12 cellular contexts compared by ENCODE assay signal in the genomic region with DNA sequence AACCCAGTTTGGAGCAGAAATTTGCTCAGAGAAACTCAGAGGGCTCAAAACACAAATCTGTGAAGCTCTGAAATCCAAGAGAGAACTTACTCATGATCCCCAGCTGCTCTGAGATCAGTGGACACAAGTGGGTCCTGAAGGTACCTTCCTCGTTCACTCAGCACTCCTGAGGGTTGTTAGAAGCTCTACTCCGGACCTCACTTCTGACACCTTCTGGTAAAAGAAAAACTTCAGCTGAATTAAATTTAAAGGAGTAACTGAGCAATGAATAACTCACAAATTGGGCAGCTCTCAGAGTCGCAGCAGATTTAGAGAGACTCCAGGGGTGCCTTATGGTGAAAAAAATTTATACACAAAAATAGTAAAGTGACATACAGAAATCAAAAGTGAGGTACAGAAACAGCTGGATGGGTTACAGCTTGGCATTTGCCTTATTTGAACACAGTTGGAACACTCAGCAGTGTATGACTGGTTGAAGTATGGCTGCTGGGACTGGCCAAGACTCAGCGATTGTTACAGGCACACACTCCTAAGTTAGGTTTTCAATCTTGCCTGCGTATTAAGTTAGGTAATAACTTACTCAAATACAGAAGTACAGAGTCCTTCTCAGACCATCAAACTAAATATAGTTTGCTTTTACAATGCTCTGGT. TPM values are rescaled to one million over a fixed set of nuclear protein-coding genes. Genes with fewer than 3 reads are reported as not detected.
DNase-seq lines count a peak whose midpoint lies in the region; ATAC-seq and TF ChIP-seq lines count a peak whose summit lies in the region.
"Had no signal": no experiment of that assay in that cellular context is flagged by ENCODE, and none has a peak within 500 bp of the region (broad histone marks: within the 10 kb centered on the region; RNA-seq: fewer than 3 reads in every experiment).

No MANE protein-coding gene starts in this region.

- TF ChIP-seq CTCF in epithelial cell of esophagus (IDR thresholded peaks at IDR 0.05; ENCODE audit: insufficient read depth, low read depth, low read length, missing control alignments): peak; percentile 38

- H3K36me3 Mint-ChIP-seq in activated CD8-positive, alpha-beta memory T cell treated with anti-CD3 and anti-CD28 coated beads, Interleukin-2, amount 10 ng/mL, durations not matched to agents 7 days and 5 days: peaks cover 2% of the 10 kb centered on the region
- H3K36me3 Mint-ChIP-seq in stimulated activated naive B cell treated with anti-CD40 and anti-IgM and Interleukin-4, amounts not matched to agents 10 μg/mL and 1 μg/mL and 100 μg/mL, for 72 hours: peaks cover 0 to 2% of the 10 kb centered on the region in 2 donors
- H3K36me3 Mint-ChIP-seq in natural killer cell treated with Interleukin-12 subunit alpha and Interleukin-12 subunit beta and Interleukin-15 and Interleukin-18, amount 100 ng/mL, for 72 hours: no peaks in the 10 kb centered on the region
- H3K36me3 Mint-ChIP-seq: naive B cell had no signal

- DNase-seq in activated CD8-positive, alpha-beta memory T cell treated with anti-CD3 and anti-CD28 coated beads, Interleukin-2, amount 10 ng/mL, durations not matched to agents 7 days and 5 days: no peak
- DNase-seq in activated CD8-positive, alpha-beta memory T cell treated with anti-CD3 and anti-CD28 coated beads, Interleukin-2, amount 50 U/mL, for 48 hours: no peak
- peak; percentile 23 for DNase-seq in NCI-H69 (lab: John Stamatoyannopoulos, UW)
- peak; percentile 45 for DNase-seq in epithelial cell of esophagus (ENCODE audit: low read depth)
- DNase-seq in stimulated activated naive B cell treated with anti-CD40 and anti-IgM and Interleukin-4, amounts not matched to agents 10 μg/mL and 1 μg/mL and 100 μg/mL, for 72 hours: no peak
- no peak for DNase-seq in natural killer cell treated with Interleukin-12 subunit alpha and Interleukin-12 subunit beta and Interleukin-15 and Interleukin-18, amount 100 ng/mL, for 72 hours (ENCODE audit: low spot score)
- no peak for DNase-seq in NCI-H2081 (lab: John Stamatoyannopoulos, UW)
- no peak for DNase-seq in NCI-H748 (lab: John Stamatoyannopoulos, UW; ENCODE audit: unreplicated experiment)
- DNase-seq: caudate nucleus, naive B cell had no signal

- H3K27ac Mint-ChIP-seq in activated CD8-positive, alpha-beta memory T cell treated with anti-CD3 and anti-CD28 coated beads, Interleukin-2, amount 10 ng/mL, durations not matched to agents 7 days and 5 days: no peak overlapping the region
- H3K27ac Mint-ChIP-seq in stimulated activated naive B cell treated with anti-CD40 and anti-IgM and Interleukin-4, amounts not matched to agents 10 μg/mL and 1 μg/mL and 100 μg/mL, for 72 hours: no peak overlapping the region
- no peak overlapping the region for H3K27ac Mint-ChIP-seq in natural killer cell treated with Interleukin-12 subunit alpha and Interleukin-12 subunit beta and Interleukin-15 and Interleukin-18, amount 100 ng/mL, for 72 hours

- peak; percentile 36 for ATAC-seq in activated CD8-positive, alpha-beta memory T cell treated with anti-CD3 and anti-CD28 coated beads, Interleukin-2, amount 10 ng/mL, durations not matched to agents 7 days and 5 days
- peak; percentile 39 to 51 for ATAC-seq in stimulated activated naive B cell treated with anti-CD40 and anti-IgM and Interleukin-4, amounts not matched to agents 10 μg/mL and 1 μg/mL and 100 μg/mL, for 72 hours (replicated peaks)
- no peak for ATAC-seq in natural killer cell treated with Interleukin-12 subunit alpha and Interleukin-12 subunit beta and Interleukin-15 and Interleukin-18, amount 100 ng/mL, for 72 hours

- H3K9me3 Mint-ChIP-seq in activated CD8-positive, alpha-beta memory T cell treated with anti-CD3 and anti-CD28 coated beads, Interleukin-2, amount 10 ng/mL, durations not matched to agents 7 days and 5 days (ENCODE audit: low read depth): no peaks in the 10 kb centered on the region
- H3K9me3 Mint-ChIP-seq in stimulated activated naive B cell treated with anti-CD40 and anti-IgM and Interleukin-4, amounts not matched to agents 10 μg/mL and 1 μg/mL and 100 μg/mL, for 72 hours: peaks cover 4 to 6% of the 10 kb centered on the region in 2 donors
- no peaks in the 10 kb centered on the region for H3K9me3 Mint-ChIP-seq in natural killer cell treated with Interleukin-12 subunit alpha and Interleukin-12 subunit beta and Interleukin-15 and Interleukin-18, amount 100 ng/mL, for 72 hours

- peaks cover 13% of the 10 kb centered on the region for H3K4me1 Mint-ChIP-seq in activated CD8-positive, alpha-beta memory T cell treated with anti-CD3 and anti-CD28 coated beads, Interleukin-2, amount 10 ng/mL, durations not matched to agents 7 days and 5 days
- H3K4me1 Mint-ChIP-seq in stimulated activated naive B cell treated with anti-CD40 and anti-IgM and Interleukin-4, amounts not matched to agents 10 μg/mL and 1 μg/mL and 100 μg/mL, for 72 hours: peaks cover 0 to 6% of the 10 kb centered on the region in 2 donors
- H3K4me1 Mint-ChIP-seq in natural killer cell treated with Interleukin-12 subunit alpha and Interleukin-12 subunit beta and Interleukin-15 and Interleukin-18, amount 100 ng/mL, for 72 hours (ENCODE audit: low read depth in 2 of 2): no peaks in the 10 kb centered on the region

- no peak overlapping the region for H3K4me3 Mint-ChIP-seq in activated CD8-positive, alpha-beta memory T cell treated with anti-CD3 and anti-CD28 coated beads, Interleukin-2, amount 10 ng/mL, durations not matched to agents 7 days and 5 days
- no peak overlapping the region for H3K4me3 Mint-ChIP-seq in stimulated activated naive B cell treated with anti-CD40 and anti-IgM and Interleukin-4, amounts not matched to agents 10 μg/mL and 1 μg/mL and 100 μg/mL, for 72 hours
- H3K4me3 Mint-ChIP-seq in natural killer cell treated with Interleukin-12 subunit alpha and Interleukin-12 subunit beta and Interleukin-15 and Interleukin-18, amount 100 ng/mL, for 72 hours: no peak overlapping the region
- H3K4me3 Mint-ChIP-seq: naive B cell had no signal

- H3K27me3 Mint-ChIP-seq in activated CD8-positive, alpha-beta memory T cell treated with anti-CD3 and anti-CD28 coated beads, Interleukin-2, amount 10 ng/mL, durations not matched to agents 7 days and 5 days: no peaks in the 10 kb centered on the region
- no peaks in the 10 kb centered on the region for H3K27me3 Mint-ChIP-seq in stimulated activated naive B cell treated with anti-CD40 and anti-IgM and Interleukin-4, amounts not matched to agents 10 μg/mL and 1 μg/mL and 100 μg/mL, for 72 hours
- no peaks in the 10 kb centered on the region for H3K27me3 Mint-ChIP-seq in natural killer cell treated with Interleukin-12 subunit alpha and Interleukin-12 subunit beta and Interleukin-15 and Interleukin-18, amount 100 ng/mL, for 72 hours
- H3K27me3 Mint-ChIP-seq: naive B cell had no signal

- H3K4me3 ChIP-seq in epithelial cell of esophagus (ENCODE audit: low read length): no peak overlapping the region
- H3K4me3 ChIP-seq: BLaER1 treated with 17β-estradiol and CSF1 and Interleukin-3, amounts not matched to agents 10 nM and 100 nM; SJSA1 had no signal

- CTCF ChIA-PET in activated CD8-positive, alpha-beta memory T cell treated with anti-CD3 and anti-CD28 coated beads, Interleukin-2, amount 10 ng/mL, durations not matched to agents 7 days and 5 days (lab: Charles Lee): no interaction called here

RNA-seq across cellular contexts. Expression of a gene that starts 32.5 kb away (rescaled TPM):
- not detected for total RNA-seq in activated CD8-positive, alpha-beta memory T cell treated with anti-CD3 and anti-CD28 coated beads, Interleukin-2, amount 10 ng/mL, durations not matched to agents 7 days and 5 days
- total RNA-seq in natural killer cell treated with Interleukin-12 subunit alpha and Interleukin-12 subunit beta and Interleukin-15 and Interleukin-18, amount 100 ng/mL, for 72 hours: not detected
- total RNA-seq: SJSA1 had no signal

RNA-seq across cellular contexts. Expression of a gene that starts 40.8 kb away (rescaled TPM):
- total RNA-seq in activated CD8-positive, alpha-beta memory T cell treated with anti-CD3 and anti-CD28 coated beads, Interleukin-2, amount 10 ng/mL, durations not matched to agents 7 days and 5 days: 1 to 10 TPM; 2.1 to 4.0 TPM
- total RNA-seq in natural killer cell treated with Interleukin-12 subunit alpha and Interleukin-12 subunit beta and Interleukin-15 and Interleukin-18, amount 100 ng/mL, for 72 hours: under 1 TPM in 1 of 2 donors, not detected in 1; 0.40 TPM
- total RNA-seq: SJSA1 had no signal

Comparison
In these comparisons a context has a peak if more than half of its experiments do, and no peak if none do; other contexts are left out.
1. ATAC-seq: peak in activated CD8-positive, alpha-beta memory T cell treated with anti-CD3 and anti-CD28 coated beads, Interleukin-2, amount 10 ng/mL, durations not matched to agents 7 days and 5 days (single experiment) and stimulated activated naive B cell treated with anti-CD40 and anti-IgM and Interleukin-4, amounts not matched to agents 10 μg/mL and 1 μg/mL and 100 μg/mL, for 72 hours (2 of 2); none in natural killer cell treated with Interleukin-12 subunit alpha and Interleukin-12 subunit beta and Interleukin-15 and Interleukin-18, amount 100 ng/mL, for 72 hours (0 of 2).
2. DNase-seq: peak in NCI-H69 (single experiment) and epithelial cell of esophagus (single experiment); none in activated CD8-positive, alpha-beta memory T cell treated with anti-CD3 and anti-CD28 coated beads, Interleukin-2, amount 10 ng/mL, durations not matched to agents 7 days and 5 days (single experiment), activated CD8-positive, alpha-beta memory T cell treated with anti-CD3 and anti-CD28 coated beads, Interleukin-2, amount 50 U/mL, for 48 hours (single experiment), stimulated activated naive B cell treated with anti-CD40 and anti-IgM and Interleukin-4, amounts not matched to agents 10 μg/mL and 1 μg/mL and 100 μg/mL, for 72 hours (single experiment), natural killer cell treated with Interleukin-12 subunit alpha and Interleukin-12 subunit beta and Interleukin-15 and Interleukin-18, amount 100 ng/mL, for 72 hours (single experiment), NCI-H2081 (0 of 2) and NCI-H748 (single experiment).